In the genomic region with DNA sequence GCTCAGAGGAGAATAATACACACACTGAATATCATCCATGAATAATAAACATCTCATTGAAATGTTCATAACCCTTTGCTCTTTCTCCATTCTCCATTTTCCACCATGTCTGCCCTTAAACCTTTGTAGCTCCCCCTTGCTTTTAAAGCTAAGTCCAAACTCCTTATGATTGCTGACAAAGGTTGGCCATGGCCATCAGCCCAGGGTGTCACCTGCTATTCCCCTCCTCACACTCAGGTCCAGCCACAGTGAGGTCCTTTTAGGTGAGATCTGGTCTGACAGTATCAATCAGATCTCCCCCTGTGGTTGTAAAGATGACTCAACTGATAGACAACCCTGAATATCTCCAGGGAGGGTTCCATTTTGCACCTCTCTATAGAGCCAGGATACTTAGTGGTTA, we compare ENCODE assay signal across 25 cellular contexts.
A peak's percentile ranks its signal among the peaks of the same experiment; 100 is the strongest.
DNase-seq lines count a peak whose midpoint lies in the region; ATAC-seq, FAIRE-seq and TF ChIP-seq lines count a peak whose summit lies in the region.
"Had no signal": no experiment of that assay in that cellular context is flagged by ENCODE, and none has a peak within 500 bp of the region (broad histone marks: within the 10 kb centered on the region; RNA-seq: fewer than 3 reads in every experiment).

No MANE protein-coding gene starts in this region.

- H3K4me3 ChIP-seq in GM23338 (no peak overlapping the region), K562 (no peak overlapping the region), H7 (ENCODE audit: insufficient read depth, low read depth, low read length) (no peak overlapping the region), breast epithelium (no peak overlapping the region)
- H3K4me3 ChIP-seq: A549; BLaER1 treated with 17β-estradiol and CSF1 and Interleukin-3, amounts not matched to agents 10 nM and 100 nM; GM12878; GM23248; HAP-1 had no signal

- no peak overlapping the region for H3K9ac ChIP-seq in K562 (ENCODE audit: insufficient read depth in 1 of 2, low read depth in 2 of 2, low read length in 2 of 2)
- H3K9ac ChIP-seq: BLaER1 treated with 17β-estradiol and CSF1 and Interleukin-3, amounts not matched to agents 10 nM and 100 nM; GM23248 had no signal

- POLR2A ChIA-PET in K562 (lab: Yijun Ruan, JAX) = interaction anchor here (1.1 kb wide), 1 partner anchor 11 kb away, joined by 4 read pairs; no protein-coding TSS in a partner anchor

- no peak for TF ChIP-seq EP300 in K562 (IDR thresholded peaks at IDR 0.05; ENCODE audit: low read length)

- H3K27me3 ChIP-seq in GM23338 (ENCODE audit: insufficient read depth) = no peaks in the 10 kb centered on the region
- H3K27me3 ChIP-seq in K562 (ENCODE audit: control insufficient read depth in 2 of 2, insufficient read depth in 2 of 2, low read length in 2 of 2) = no peaks in the 10 kb centered on the region
- H3K27me3 ChIP-seq in H7 (ENCODE audit: control insufficient read depth, insufficient read depth, low read length) = no peaks in the 10 kb centered on the region
- H3K27me3 ChIP-seq in breast epithelium = no peaks in the 10 kb centered on the region
- H3K27me3 ChIP-seq: BE2C; BLaER1 treated with 17β-estradiol and CSF1 and Interleukin-3, amounts not matched to agents 10 nM and 100 nM had no signal

- peak; percentile 43 for DNase-seq in NCI-H82 (lab: John Stamatoyannopoulos, UW)
- DNase-seq in NCI-H82 treated with DMSO at 0.1 percent for 48 hours (lab: John Stamatoyannopoulos, UW; ENCODE audit: unreplicated experiment) = no peak
- no peak for DNase-seq in GM23338 (ENCODE audit: low spot score)
- no peak for DNase-seq in K562 (ENCODE audit: extremely low read depth in 1 of 4, low spot score in 3 of 4)
- no peak for DNase-seq in glutamatergic neuron
- no peak for DNase-seq in H7
- DNase-seq in breast epithelium (ENCODE audit: low spot score in 2 of 2) = no peak
- no peak for DNase-seq in head of caudate nucleus
- DNase-seq: 8988T; ACHN; AML-193; BE2C; CD4-positive, alpha-beta T cell; CD8-positive, alpha-beta memory T cell; DMS153; EL; GDM1; GM23248; HFFc6 had no signal

- intact Hi-C loops in K562 (cut with micrococcal nuclease) = no loop called here
- intact Hi-C loops in breast epithelium (cut with DNase I; ENCODE audit: low total_unique reads) = no loop called here
- intact Hi-C loops in head of caudate nucleus (cut with DNase I) = no loop called here

- TF ChIP-seq POLR2A in K562 (conservative IDR thresholded peaks at IDR 0.05) (no peak), breast epithelium (IDR thresholded peaks at IDR 0.05) (no peak)

- ATAC-seq in GM23338 (no peak), K562 (no peak)
- ATAC-seq: A549, GM12878 had no signal

- H2AFZ ChIP-seq in GM23338 = no peak overlapping the region
- no peak overlapping the region for H2AFZ ChIP-seq in K562 (ENCODE audit: low read depth, low read length)
- H2AFZ ChIP-seq: GM23248 had no signal

- H3K4me1 ChIP-seq in GM23338 (ENCODE audit: insufficient read depth) = no peaks in the 10 kb centered on the region
- H3K4me1 ChIP-seq in K562 (replicated peaks in 1 of 2; ENCODE audit: control insufficient read depth in 2 of 2, insufficient read depth in 2 of 2, low read length in 2 of 2) = no peaks in the 10 kb centered on the region
- H3K4me1 ChIP-seq in breast epithelium = no peaks in the 10 kb centered on the region
- H3K4me1 ChIP-seq: A549; BE2C; BLaER1 treated with 17β-estradiol and CSF1 and Interleukin-3, amounts not matched to agents 10 nM and 100 nM; HAP-1 had no signal

- no peaks in the 10 kb centered on the region for H3K9me1 ChIP-seq in K562 (ENCODE audit: control insufficient read depth, insufficient read depth, low read length)

- no TSS peak for BruUV-seq in K562 (replicated peaks; lab: Mats Ljungman, UMichigan)

- CTCF ChIA-PET in K562 (lab: Yijun Ruan, JAX; ENCODE audit: low intra/inter-chr PET ratio) = no interaction called here

- no peaks in the 10 kb centered on the region for H3K9me3 Mint-ChIP-seq in GM23338
- H3K9me3 Mint-ChIP-seq in glutamatergic neuron (ENCODE audit: unreplicated experiment) = peaks cover 6% of the 10 kb centered on the region
- H3K9me3 Mint-ChIP-seq: CD4-positive, alpha-beta T cell; CD8-positive, alpha-beta memory T cell had no signal

- no peak for TF ChIP-seq CTCF in GM23338 (conservative IDR thresholded peaks at IDR 0.05; ENCODE audit: low read depth in 2 of 2)
- TF ChIP-seq CTCF in K562 (IDR thresholded peaks at IDR 0.05 in 2 of 3, conservative IDR thresholded peaks at IDR 0.05 in 1 of 3; ENCODE audit: insufficient read depth in 2 of 3, low read depth in 1 of 3, low read length in 3 of 3) = no peak
- TF ChIP-seq CTCF in glutamatergic neuron (IDR thresholded peaks at IDR 0.05; ENCODE audit: partially characterized antibody, unreplicated experiment) = no peak
- TF ChIP-seq CTCF in breast epithelium (IDR thresholded peaks at IDR 0.05) = no peak

- no peaks in the 10 kb centered on the region for H3F3A ChIP-seq in GM23338 (replicated peaks; ENCODE audit: low read depth)

- H3K4me1 Mint-ChIP-seq in GM23338 (no peaks in the 10 kb centered on the region), glutamatergic neuron (ENCODE audit: low read depth, unreplicated experiment) (peaks cover 23% of the 10 kb centered on the region)
- H3K4me1 Mint-ChIP-seq: CD14-positive monocyte; CD8-positive, alpha-beta memory T cell had no signal

- no peak overlapping the region for H3K4me3 Mint-ChIP-seq in GM23338
- no peak overlapping the region for H3K4me3 Mint-ChIP-seq in glutamatergic neuron (ENCODE audit: unreplicated experiment)
- H3K4me3 Mint-ChIP-seq: CD4-positive, alpha-beta T cell; CD8-positive, alpha-beta memory T cell; HFFc6 had no signal

- H3K27me3 Mint-ChIP-seq in GM23338 (ENCODE audit: insufficient read depth, low read depth, poor library complexity) (no peaks in the 10 kb centered on the region), glutamatergic neuron (ENCODE audit: unreplicated experiment) (peaks cover under 1% of the 10 kb centered on the region)
- H3K27me3 Mint-ChIP-seq: CD8-positive, alpha-beta memory T cell had no signal

- H3K27ac ChIP-seq in GM23338 (ENCODE audit: low read depth) (no peak overlapping the region), K562 (ENCODE audit: extremely low read depth, low read depth, low read length) (no peak overlapping the region), breast epithelium (no peak overlapping the region)
- H3K27ac ChIP-seq: A549; BLaER1 treated with 17β-estradiol and CSF1 and Interleukin-3, amounts not matched to agents 10 nM and 100 nM; GM23248 had no signal

- no peaks in the 10 kb centered on the region; the same call in 1 of the 2 replicates for H3K9me2 ChIP-seq in GM23338 (ENCODE audit: insufficient read depth)

- peak overlapping the region; percentile 47; the same call in 1 of the 2 replicates for H3K27ac Mint-ChIP-seq in GM23338
- H3K27ac Mint-ChIP-seq in glutamatergic neuron (ENCODE audit: unreplicated experiment) = peak overlapping the region; percentile 83
- H3K27ac Mint-ChIP-seq: CD14-positive monocyte; CD4-positive, alpha-beta T cell; CD8-positive, alpha-beta memory T cell; HFFc6 had no signal

- H3K9me3 ChIP-seq in K562 (replicated peaks; ENCODE audit: control insufficient read depth, insufficient read depth, low read depth, low read length) (no peaks in the 10 kb centered on the region), breast epithelium (no peaks in the 10 kb centered on the region)
- H3K9me3 ChIP-seq: A549; BE2C; BLaER1 treated with 17β-estradiol and CSF1 and Interleukin-3, amounts not matched to agents 10 nM and 100 nM; HAP-1 had no signal

- H3K79me2 ChIP-seq in GM23338 (replicated peaks; ENCODE audit: insufficient read depth) (no peaks in the 10 kb centered on the region), K562 (ENCODE audit: control insufficient read depth, insufficient read depth, low read length) (no peaks in the 10 kb centered on the region)

- H4K20me1 ChIP-seq in GM23338 (replicated peaks; ENCODE audit: insufficient read depth) (no peaks in the 10 kb centered on the region), K562 (replicated peaks; ENCODE audit: control insufficient read depth, insufficient read depth, low read length) (no peaks in the 10 kb centered on the region)
- H4K20me1 ChIP-seq: BLaER1 treated with 17β-estradiol and CSF1 and Interleukin-3, amounts not matched to agents 10 nM and 100 nM had no signal

- no peak for FAIRE-seq in K562 (lab: Jason Lieb, UNC)
- FAIRE-seq: A549, GM12878, GM19239 had no signal

- H3K36me3 ChIP-seq in GM23338 (ENCODE audit: insufficient read depth) (no peaks in the 10 kb centered on the region), K562 (ENCODE audit: control insufficient read depth, insufficient read depth, low read length) (no peaks in the 10 kb centered on the region), H7 (replicated peaks; ENCODE audit: control insufficient read depth, insufficient read depth, low read length) (no peaks in the 10 kb centered on the region), breast epithelium (no peaks in the 10 kb centered on the region)
- H3K36me3 ChIP-seq: BE2C; BLaER1 treated with 17β-estradiol and CSF1 and Interleukin-3, amounts not matched to agents 10 nM and 100 nM; HAP-1 had no signal

- in situ Hi-C loops in K562 (cut with MboI) = no loop called here

- TF ChIP-seq RAD21 in K562 (CRISPR knock-in tag; conservative IDR thresholded peaks at IDR 0.05 in 1 of 2, IDR thresholded peaks at IDR 0.05 in 1 of 2) = no peak

- H3K36me3 Mint-ChIP-seq in GM23338 (ENCODE audit: low read depth) = no peaks in the 10 kb centered on the region
- no peaks in the 10 kb centered on the region for H3K36me3 Mint-ChIP-seq in glutamatergic neuron (ENCODE audit: unreplicated experiment)
- H3K36me3 Mint-ChIP-seq: CD14-positive monocyte; CD8-positive, alpha-beta memory T cell had no signal

- no peak overlapping the region for H3K4me2 ChIP-seq in GM23338
- H3K4me2 ChIP-seq in K562 (ENCODE audit: insufficient read depth, low read length) = no peak overlapping the region
- H3K4me2 ChIP-seq: A549; BLaER1 treated with 17β-estradiol and CSF1 and Interleukin-3, amounts not matched to agents 10 nM and 100 nM had no signal

TF ChIP-seq in GM23338, 12 proteins besides CTCF, POLR2A, EP300 and RAD21 (continues in another document):
- no peak for TF ChIP-seq ZNF331 (CRISPR knock-in tag; IDR thresholded peaks at IDR 0.05; ENCODE audit: low read depth)
- TF ChIP-seq NANOG (IDR thresholded peaks at IDR 0.05; ENCODE audit: borderline replicate concordance) = no peak
- no peak for TF ChIP-seq STAT1 (IDR thresholded peaks at IDR 0.05; ENCODE audit: unreplicated experiment)
- no peak for TF ChIP-seq ZNF114 (CRISPR knock-in tag; IDR thresholded peaks at IDR 0.05)

TF ChIP-seq in K562, 482 proteins besides CTCF, POLR2A, EP300 and RAD21 (continues in another document):
- 0 out of 2 replicates have a peak, but pooled peaks have one; percentile 29 for TF ChIP-seq POLR2AphosphoS5 (IDR thresholded peaks at IDR 0.05; ENCODE audit: control insufficient read depth, insufficient read depth, low read depth, low read length)
- peak; percentile 58 for TF ChIP-seq TBP (optimal IDR thresholded peaks at IDR 0.05; ENCODE audit: low read depth, low read length)
